14 cellular contexts compared by ENCODE assay signal in the genomic region with DNA sequence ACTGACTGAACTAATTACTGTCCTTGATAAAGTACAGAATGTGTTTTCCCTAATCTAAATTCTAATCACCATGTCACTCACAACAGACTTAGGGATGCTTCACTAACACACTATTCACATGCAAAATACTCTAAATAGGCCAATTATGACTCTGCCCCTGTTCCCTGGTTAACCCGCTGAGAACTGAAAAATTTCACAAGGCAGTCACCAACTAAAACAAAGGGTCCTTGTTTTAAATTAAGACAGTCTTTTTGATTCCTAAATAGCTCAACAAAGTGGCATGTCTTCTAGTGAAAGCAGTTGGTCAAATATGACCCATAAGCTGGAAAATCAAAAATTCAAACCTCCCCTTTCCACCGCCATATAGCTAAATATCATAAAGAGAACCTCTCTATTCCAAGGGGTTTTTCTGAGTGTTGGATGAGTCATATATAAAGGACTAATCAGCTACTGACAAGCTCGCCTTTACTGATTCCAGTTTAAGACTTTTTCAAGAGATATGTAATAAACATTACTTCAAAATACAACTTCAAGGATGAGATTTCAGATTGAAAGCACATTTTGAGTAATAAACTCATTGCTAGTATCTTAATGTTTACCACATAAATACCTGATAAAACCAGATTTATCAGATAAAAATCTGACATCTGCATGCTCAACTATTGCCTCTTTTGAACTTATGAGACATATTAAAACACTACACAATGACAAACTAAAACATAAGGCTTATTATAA.
DNase-seq lines count a peak whose midpoint lies in the region; ATAC-seq, FAIRE-seq and TF ChIP-seq lines count a peak whose summit lies in the region.
"Had no signal": no experiment of that assay in that cellular context is flagged by ENCODE, and none has a peak within 500 bp of the region (broad histone marks: within the 10 kb centered on the region; RNA-seq: fewer than 3 reads in every experiment).

No MANE protein-coding gene starts in this region.

- no peaks in the 10 kb centered on the region for H3K36me3 ChIP-seq in K562 (ENCODE audit: control insufficient read depth, insufficient read depth, low read length)
- no peaks in the 10 kb centered on the region for H3K36me3 ChIP-seq in breast epithelium
- H3K36me3 ChIP-seq: adrenal gland had no signal

- POLR2A ChIA-PET in K562 (lab: Yijun Ruan, JAX): interaction anchor here (0.7 kb wide), 1 partner anchor 685 kb away, joined by 4 read pairs; no protein-coding TSS in a partner anchor

- intact Hi-C loops in K562 (cut with micrococcal nuclease) (no loop called here), breast epithelium (cut with DNase I; ENCODE audit: low total_unique reads) (no loop called here)

- H3K79me2 ChIP-seq in K562 (ENCODE audit: control insufficient read depth, insufficient read depth, low read length): no peaks in the 10 kb centered on the region

- ATAC-seq in GM18870 (IDR thresholded peaks at IDR 0.05; ENCODE audit: unreplicated experiment): peak; percentile 66
- ATAC-seq in HG03095 (IDR thresholded peaks at IDR 0.05; ENCODE audit: unreplicated experiment): peak; percentile 58
- no peak for ATAC-seq in K562
- no peak for ATAC-seq in GM18498 (IDR thresholded peaks at IDR 0.05; ENCODE audit: unreplicated experiment)
- ATAC-seq in HG03025 (IDR thresholded peaks at IDR 0.05; ENCODE audit: low FRiP score, unreplicated experiment): no peak
- ATAC-seq: effector memory CD8-positive, alpha-beta T cell had no signal

- TF ChIP-seq CTCF in K562 (IDR thresholded peaks at IDR 0.05 in 2 of 3, conservative IDR thresholded peaks at IDR 0.05 in 1 of 3; ENCODE audit: insufficient read depth in 2 of 3, low read depth in 1 of 3, low read length in 3 of 3) (no peak), neural crest cell (conservative IDR thresholded peaks at IDR 0.05) (no peak), breast epithelium (IDR thresholded peaks at IDR 0.05) (no peak)

- no peak for FAIRE-seq in K562 (lab: Jason Lieb, UNC)

- H3K9me3 ChIP-seq in K562 (replicated peaks; ENCODE audit: control insufficient read depth, insufficient read depth, low read depth, low read length) (no peaks in the 10 kb centered on the region), breast epithelium (no peaks in the 10 kb centered on the region)
- H3K9me3 ChIP-seq: adrenal gland had no signal

- H3K4me1 ChIP-seq in K562 (replicated peaks in 1 of 2; ENCODE audit: control insufficient read depth in 2 of 2, insufficient read depth in 2 of 2, low read length in 2 of 2) (no peaks in the 10 kb centered on the region), breast epithelium (no peaks in the 10 kb centered on the region)
- H3K4me1 ChIP-seq: adrenal gland had no signal

- no peak overlapping the region for H3K9ac ChIP-seq in K562 (ENCODE audit: insufficient read depth in 1 of 2, low read depth in 2 of 2, low read length in 2 of 2)

- no peaks in the 10 kb centered on the region for H3K27me3 Mint-ChIP-seq in neural crest cell (ENCODE audit: low read depth)
- H3K27me3 Mint-ChIP-seq: effector memory CD8-positive, alpha-beta T cell had no signal

- peak overlapping the region; percentile 65 for H3K27ac Mint-ChIP-seq in neural crest cell (ENCODE audit: unreplicated experiment)
- H3K27ac Mint-ChIP-seq: effector memory CD8-positive, alpha-beta T cell had no signal

- in situ Hi-C loops in K562 (cut with MboI): no loop called here

- 53% methylated on average over 3 of the region's 3 CpGs for WGBS in K562 (ENCODE audit: insufficient coverage, low coverage, missing lambda C conversion rate)

- H3K4me2 ChIP-seq in K562 (ENCODE audit: insufficient read depth, low read length): no peak overlapping the region
- H3K4me2 ChIP-seq: PC-9 had no signal

- no peak for TF ChIP-seq POLR2A in K562 (conservative IDR thresholded peaks at IDR 0.05)
- no peak for TF ChIP-seq POLR2A in breast epithelium (IDR thresholded peaks at IDR 0.05)

- BruUV-seq in K562 (replicated peaks; lab: Mats Ljungman, UMichigan): no TSS peak

- H3K9me3 Mint-ChIP-seq in neural crest cell: no peaks in the 10 kb centered on the region
- H3K9me3 Mint-ChIP-seq: effector memory CD8-positive, alpha-beta T cell had no signal

- DNase-seq in K562 (ENCODE audit: extremely low read depth in 1 of 4, low spot score in 3 of 4) (no peak), neural crest cell (ENCODE audit: low read depth, low spot score) (no peak), breast epithelium (ENCODE audit: low spot score in 2 of 2) (no peak)
- DNase-seq in central memory CD4-positive, alpha-beta T cell: no peak
- DNase-seq: adrenal gland; effector memory CD8-positive, alpha-beta T cell; NCI-H2081; PC-9; T1000 had no signal

- H4K20me1 ChIP-seq in K562 (replicated peaks; ENCODE audit: control insufficient read depth, insufficient read depth, low read length): no peaks in the 10 kb centered on the region

- no peak overlapping the region for H2AFZ ChIP-seq in K562 (ENCODE audit: low read depth, low read length)
- H2AFZ ChIP-seq: PC-9 had no signal

- H3K36me3 Mint-ChIP-seq in neural crest cell (ENCODE audit: low read depth): no peaks in the 10 kb centered on the region

- H3K27ac ChIP-seq in K562 (ENCODE audit: extremely low read depth, low read depth, low read length) (no peak overlapping the region), breast epithelium (no peak overlapping the region)
- H3K27ac ChIP-seq: adrenal gland, PC-9 had no signal

- no peak for TF ChIP-seq EP300 in K562 (IDR thresholded peaks at IDR 0.05; ENCODE audit: low read length)

- H3K27me3 ChIP-seq in K562 (ENCODE audit: control insufficient read depth in 2 of 2, insufficient read depth in 2 of 2, low read length in 2 of 2): no peaks in the 10 kb centered on the region
- H3K27me3 ChIP-seq in breast epithelium: no peaks in the 10 kb centered on the region
- H3K27me3 ChIP-seq: adrenal gland had no signal

- H3K9me1 ChIP-seq in K562 (ENCODE audit: control insufficient read depth, insufficient read depth, low read length): no peaks in the 10 kb centered on the region

- no peak for TF ChIP-seq RAD21 in K562 (CRISPR knock-in tag; conservative IDR thresholded peaks at IDR 0.05 in 1 of 2, IDR thresholded peaks at IDR 0.05 in 1 of 2)

- H3K4me3 ChIP-seq in K562 (no peak overlapping the region), breast epithelium (no peak overlapping the region)
- H3K4me3 ChIP-seq: adrenal gland, PC-9, skin epidermis had no signal

- CTCF ChIA-PET in K562 (lab: Yijun Ruan, JAX; ENCODE audit: low intra/inter-chr PET ratio): no interaction called here

- peaks cover 50% of the 10 kb centered on the region for H3K4me1 Mint-ChIP-seq in neural crest cell

- peak overlapping the region; percentile 50 for H3K4me3 Mint-ChIP-seq in neural crest cell
- H3K4me3 Mint-ChIP-seq: effector memory CD8-positive, alpha-beta T cell had no signal

TF ChIP-seq in K562, 482 proteins besides CTCF, POLR2A, EP300 and RAD21 (continues in another document):
- TF ChIP-seq, protein P1, sequence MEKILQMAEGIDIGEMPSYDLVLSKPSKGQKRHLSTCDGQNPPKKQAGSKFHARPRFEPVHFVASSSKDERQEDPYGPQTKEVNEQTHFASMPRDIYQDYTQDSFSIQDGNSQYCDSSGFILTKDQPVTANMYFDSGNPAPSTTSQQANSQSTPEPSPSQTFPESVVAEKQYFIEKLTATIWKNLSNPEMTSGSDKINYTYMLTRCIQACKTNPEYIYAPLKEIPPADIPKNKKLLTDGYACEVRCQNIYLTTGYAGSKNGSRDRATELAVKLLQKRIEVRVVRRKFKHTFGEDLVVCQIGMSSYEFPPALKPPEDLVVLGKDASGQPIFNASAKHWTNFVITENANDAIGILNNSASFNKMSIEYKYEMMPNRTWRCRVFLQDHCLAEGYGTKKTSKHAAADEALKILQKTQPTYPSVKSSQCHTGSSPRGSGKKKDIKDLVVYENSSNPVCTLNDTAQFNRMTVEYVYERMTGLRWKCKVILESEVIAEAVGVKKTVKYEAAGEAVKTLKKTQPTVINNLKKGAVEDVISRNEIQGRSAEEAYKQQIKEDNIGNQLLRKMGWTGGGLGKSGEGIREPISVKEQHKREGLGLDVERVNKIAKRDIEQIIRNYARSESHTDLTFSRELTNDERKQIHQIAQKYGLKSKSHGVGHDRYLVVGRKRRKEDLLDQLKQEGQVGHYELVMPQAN (IDR thresholded peaks at IDR 0.05; ENCODE audit: borderline replicate concordance): no peak
- no peak for TF ChIP-seq NR4A1 (CRISPR knock-in tag; IDR thresholded peaks at IDR 0.05)
- TF ChIP-seq NR4A1 (tag; IDR thresholded peaks at IDR 0.05): no peak
- no peak for TF ChIP-seq ZNF707 (CRISPR knock-in tag; conservative IDR thresholded peaks at IDR 0.05)
- no peak for TF ChIP-seq YBX1 (IDR thresholded peaks at IDR 0.05)
- TF ChIP-seq, protein P2, sequence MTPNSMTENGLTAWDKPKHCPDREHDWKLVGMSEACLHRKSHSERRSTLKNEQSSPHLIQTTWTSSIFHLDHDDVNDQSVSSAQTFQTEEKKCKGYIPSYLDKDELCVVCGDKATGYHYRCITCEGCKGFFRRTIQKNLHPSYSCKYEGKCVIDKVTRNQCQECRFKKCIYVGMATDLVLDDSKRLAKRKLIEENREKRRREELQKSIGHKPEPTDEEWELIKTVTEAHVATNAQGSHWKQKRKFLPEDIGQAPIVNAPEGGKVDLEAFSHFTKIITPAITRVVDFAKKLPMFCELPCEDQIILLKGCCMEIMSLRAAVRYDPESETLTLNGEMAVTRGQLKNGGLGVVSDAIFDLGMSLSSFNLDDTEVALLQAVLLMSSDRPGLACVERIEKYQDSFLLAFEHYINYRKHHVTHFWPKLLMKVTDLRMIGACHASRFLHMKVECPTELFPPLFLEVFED (CRISPR knock-in tag; conservative IDR thresholded peaks at IDR 0.05): no peak
- TF ChIP-seq ZNF134 (CRISPR knock-in tag; conservative IDR thresholded peaks at IDR 0.05): no peak
- TF ChIP-seq E2F3 (CRISPR knock-in tag; IDR thresholded peaks at IDR 0.05): no peak
- TF ChIP-seq, protein P3, sequence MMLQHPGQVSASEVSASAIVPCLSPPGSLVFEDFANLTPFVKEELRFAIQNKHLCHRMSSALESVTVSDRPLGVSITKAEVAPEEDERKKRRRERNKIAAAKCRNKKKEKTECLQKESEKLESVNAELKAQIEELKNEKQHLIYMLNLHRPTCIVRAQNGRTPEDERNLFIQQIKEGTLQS (IDR thresholded peaks at IDR 0.05): 0 out of 2 replicates have a peak, but pooled peaks have one; percentile 19
- TF ChIP-seq, protein P3 (CRISPR knock-in tag; conservative IDR thresholded peaks at IDR 0.05): no peak

Comparison
In these comparisons a context has a peak if more than half of its experiments do, and no peak if none do; other contexts are left out.
1. ATAC-seq: peak in GM18870 (single experiment) and HG03095 (single experiment); none in K562 (single experiment), GM18498 (single experiment) and HG03025 (single experiment).